Comparison of ENCODE assay signal across 1 cellular context in the genomic region with DNA sequence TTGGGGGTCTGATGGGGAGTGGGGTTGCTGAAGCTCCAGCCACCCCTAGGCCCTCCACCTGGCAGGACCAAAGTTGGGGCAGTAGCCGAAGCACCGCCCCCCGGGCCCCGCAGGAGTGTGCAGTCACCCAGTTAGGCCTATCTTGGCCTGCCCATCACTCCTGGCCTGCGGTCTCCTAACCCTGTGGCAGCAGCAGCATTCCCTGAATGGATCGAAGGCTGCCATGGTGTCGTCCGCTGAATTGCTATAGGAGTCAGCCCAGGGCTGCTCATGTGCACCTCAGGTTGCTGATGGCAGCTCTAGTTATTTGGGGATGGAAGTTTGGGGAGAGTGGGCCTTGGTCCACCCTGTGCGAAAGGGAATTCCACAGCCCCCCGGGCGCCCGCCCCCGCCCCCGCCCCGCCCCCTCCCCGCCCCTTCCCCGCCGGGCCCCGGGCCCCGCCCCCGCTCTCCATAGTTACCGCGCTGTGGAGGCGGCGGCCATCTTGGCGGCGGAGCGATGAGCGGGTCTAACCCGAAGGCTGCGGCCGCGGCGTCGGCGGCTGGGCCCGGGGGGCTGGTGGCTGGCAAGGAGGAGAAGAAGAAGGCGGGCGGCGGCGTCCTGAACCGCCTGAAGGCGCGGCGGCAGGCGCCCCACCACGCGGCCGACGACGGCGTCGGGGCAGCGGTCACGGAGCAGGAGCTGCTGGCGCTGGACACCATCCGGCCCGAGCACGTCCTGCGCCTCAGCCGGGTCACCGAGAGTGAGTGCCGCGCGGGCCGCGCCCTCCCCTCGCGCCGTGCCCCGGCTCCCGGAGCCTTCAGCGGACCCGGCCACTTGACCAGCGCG.
TF ChIP-seq lines count a peak whose summit lies in the region.

A gene (plus strand): TSS at position 483 of the 829 bp plus-strand sequence. CDS start 17 bp downstream, at position 500.

TF ChIP-seq in HepG2, 621 proteins besides CTCF, POLR2A, EP300 and RAD21 (continued from another document and continues in another):
- TF ChIP-seq, protein P1, sequence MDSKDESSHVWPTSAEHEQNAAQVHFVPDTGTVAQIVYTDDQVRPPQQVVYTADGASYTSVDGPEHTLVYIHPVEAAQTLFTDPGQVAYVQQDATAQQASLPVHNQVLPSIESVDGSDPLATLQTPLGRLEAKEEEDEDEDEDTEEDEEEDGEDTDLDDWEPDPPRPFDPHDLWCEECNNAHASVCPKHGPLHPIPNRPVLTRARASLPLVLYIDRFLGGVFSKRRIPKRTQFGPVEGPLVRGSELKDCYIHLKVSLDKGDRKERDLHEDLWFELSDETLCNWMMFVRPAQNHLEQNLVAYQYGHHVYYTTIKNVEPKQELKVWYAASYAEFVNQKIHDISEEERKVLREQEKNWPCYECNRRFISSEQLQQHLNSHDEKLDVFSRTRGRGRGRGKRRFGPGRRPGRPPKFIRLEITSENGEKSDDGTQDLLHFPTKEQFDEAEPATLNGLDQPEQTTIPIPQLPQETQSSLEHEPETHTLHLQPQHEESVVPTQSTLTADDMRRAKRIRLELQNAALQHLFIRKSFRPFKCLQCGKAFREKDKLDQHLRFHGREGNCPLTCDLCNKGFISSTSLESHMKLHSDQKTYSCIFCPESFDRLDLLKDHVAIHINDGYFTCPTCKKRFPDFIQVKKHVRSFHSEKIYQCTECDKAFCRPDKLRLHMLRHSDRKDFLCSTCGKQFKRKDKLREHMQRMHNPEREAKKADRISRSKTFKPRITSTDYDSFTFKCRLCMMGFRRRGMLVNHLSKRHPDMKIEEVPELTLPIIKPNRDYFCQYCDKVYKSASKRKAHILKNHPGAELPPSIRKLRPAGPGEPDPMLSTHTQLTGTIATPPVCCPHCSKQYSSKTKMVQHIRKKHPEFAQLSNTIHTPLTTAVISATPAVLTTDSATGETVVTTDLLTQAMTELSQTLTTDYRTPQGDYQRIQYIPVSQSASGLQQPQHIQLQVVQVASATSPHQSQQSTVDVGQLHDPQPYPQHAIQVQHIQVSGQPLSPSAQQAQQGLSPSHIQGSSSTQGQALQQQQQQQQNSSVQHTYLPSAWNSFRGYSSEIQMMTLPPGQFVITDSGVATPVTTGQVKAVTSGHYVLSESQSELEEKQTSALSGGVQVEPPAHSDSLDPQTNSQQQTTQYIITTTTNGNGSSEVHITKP (CRISPR knock-in tag; IDR thresholded peaks at IDR 0.05; ENCODE audit: low read depth), result peak; percentile 40; the same call in 1 of the 2 replicates
- peak; percentile 70 for TF ChIP-seq SAP130 (CRISPR knock-in tag; IDR thresholded peaks at IDR 0.05; ENCODE audit: low read depth)
- TF ChIP-seq THAP11 (CRISPR knock-in tag; IDR thresholded peaks at IDR 0.05), result peak; percentile 17; the same call in 1 of the 2 replicates
- peak; percentile 68 for TF ChIP-seq ZSCAN21 (CRISPR knock-in tag; IDR thresholded peaks at IDR 0.05; ENCODE audit: borderline replicate concordance)
- peak; percentile 5; the same call in 1 of the 2 replicates for TF ChIP-seq KDM5B (CRISPR knock-in tag; IDR thresholded peaks at IDR 0.05; ENCODE audit: borderline replicate concordance)
- TF ChIP-seq KLF6 (CRISPR knock-in tag; IDR thresholded peaks at IDR 0.05), result 0 out of 2 replicates have a peak, but pooled peaks have one; percentile 22
- no peak for TF ChIP-seq TGIF2 (CRISPR knock-in tag; IDR thresholded peaks at IDR 0.05)
- TF ChIP-seq, protein P2, sequence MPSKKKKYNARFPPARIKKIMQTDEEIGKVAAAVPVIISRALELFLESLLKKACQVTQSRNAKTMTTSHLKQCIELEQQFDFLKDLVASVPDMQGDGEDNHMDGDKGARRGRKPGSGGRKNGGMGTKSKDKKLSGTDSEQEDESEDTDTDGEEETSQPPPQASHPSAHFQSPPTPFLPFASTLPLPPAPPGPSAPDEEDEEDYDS (CRISPR knock-in tag; IDR thresholded peaks at IDR 0.05), result peak; percentile 39; the same call in 1 of the 2 replicates
- peak; percentile 94 for TF ChIP-seq YY1 (IDR thresholded peaks at IDR 0.05; ENCODE audit: insufficient read depth, insufficient replicate concordance, low read depth, low read length)
- peak; percentile 79 for TF ChIP-seq ZNF777 (CRISPR knock-in tag; IDR thresholded peaks at IDR 0.05)
- TF ChIP-seq, protein P3, sequence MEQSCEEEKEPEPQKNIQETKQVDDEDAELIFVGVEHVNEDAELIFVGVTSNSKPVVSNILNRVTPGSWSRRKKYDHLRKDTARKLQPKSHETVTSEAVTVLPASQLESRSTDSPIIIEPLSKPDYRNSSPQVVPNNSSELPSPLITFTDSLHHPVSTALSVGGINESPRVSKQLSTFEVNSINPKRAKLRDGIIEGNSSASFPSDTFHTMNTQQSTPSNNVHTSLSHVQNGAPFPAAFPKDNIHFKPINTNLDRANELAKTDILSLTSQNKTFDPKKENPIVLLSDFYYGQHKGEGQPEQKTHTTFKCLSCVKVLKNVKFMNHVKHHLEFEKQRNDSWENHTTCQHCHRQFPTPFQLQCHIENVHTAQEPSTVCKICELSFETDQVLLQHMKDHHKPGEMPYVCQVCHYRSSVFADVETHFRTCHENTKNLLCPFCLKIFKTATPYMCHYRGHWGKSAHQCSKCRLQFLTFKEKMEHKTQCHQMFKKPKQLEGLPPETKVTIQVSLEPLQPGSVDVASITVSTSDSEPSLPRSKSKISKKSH (CRISPR knock-in tag; IDR thresholded peaks at IDR 0.05; ENCODE audit: borderline replicate concordance), result peak; percentile 69; the same call in 1 of the 2 replicates
- TF ChIP-seq KAT7 (CRISPR knock-in tag; IDR thresholded peaks at IDR 0.05; ENCODE audit: borderline replicate concordance), result peak; percentile 66; the same call in 1 of the 2 replicates
- peak; percentile 61 for TF ChIP-seq POLR2AphosphoS5 (IDR thresholded peaks at IDR 0.05; ENCODE audit: low read depth, low read length)
- TF ChIP-seq KDM2A (CRISPR knock-in tag; IDR thresholded peaks at IDR 0.05; ENCODE audit: borderline replicate concordance, low read depth), result peak; percentile 63; the same call in 1 of the 2 replicates
- TF ChIP-seq, protein P4, sequence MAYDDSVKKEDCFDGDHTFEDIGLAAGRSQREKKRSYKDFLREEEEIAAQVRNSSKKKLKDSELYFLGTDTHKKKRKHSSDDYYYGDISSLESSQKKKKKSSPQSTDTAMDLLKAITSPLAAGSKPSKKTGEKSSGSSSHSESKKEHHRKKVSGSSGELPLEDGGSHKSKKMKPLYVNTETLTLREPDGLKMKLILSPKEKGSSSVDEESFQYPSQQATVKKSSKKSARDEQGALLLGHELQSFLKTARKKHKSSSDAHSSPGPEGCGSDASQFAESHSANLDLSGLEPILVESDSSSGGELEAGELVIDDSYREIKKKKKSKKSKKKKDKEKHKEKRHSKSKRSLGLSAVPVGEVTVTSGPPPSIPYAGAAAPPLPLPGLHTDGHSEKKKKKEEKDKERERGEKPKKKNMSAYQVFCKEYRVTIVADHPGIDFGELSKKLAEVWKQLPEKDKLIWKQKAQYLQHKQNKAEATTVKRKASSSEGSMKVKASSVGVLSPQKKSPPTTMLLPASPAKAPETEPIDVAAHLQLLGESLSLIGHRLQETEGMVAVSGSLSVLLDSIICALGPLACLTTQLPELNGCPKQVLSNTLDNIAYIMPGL (CRISPR knock-in tag; IDR thresholded peaks at IDR 0.05; ENCODE audit: borderline replicate concordance in 1 of 2, low read depth in 1 of 2), result peak in 1 of 2 experiments; percentile 63; a peak in 2 of 4 replicates
- TF ChIP-seq ZNF607 (CRISPR knock-in tag; IDR thresholded peaks at IDR 0.05; ENCODE audit: borderline replicate concordance), result peak; percentile 71; the same call in 1 of the 2 replicates
- TF ChIP-seq, protein P5, sequence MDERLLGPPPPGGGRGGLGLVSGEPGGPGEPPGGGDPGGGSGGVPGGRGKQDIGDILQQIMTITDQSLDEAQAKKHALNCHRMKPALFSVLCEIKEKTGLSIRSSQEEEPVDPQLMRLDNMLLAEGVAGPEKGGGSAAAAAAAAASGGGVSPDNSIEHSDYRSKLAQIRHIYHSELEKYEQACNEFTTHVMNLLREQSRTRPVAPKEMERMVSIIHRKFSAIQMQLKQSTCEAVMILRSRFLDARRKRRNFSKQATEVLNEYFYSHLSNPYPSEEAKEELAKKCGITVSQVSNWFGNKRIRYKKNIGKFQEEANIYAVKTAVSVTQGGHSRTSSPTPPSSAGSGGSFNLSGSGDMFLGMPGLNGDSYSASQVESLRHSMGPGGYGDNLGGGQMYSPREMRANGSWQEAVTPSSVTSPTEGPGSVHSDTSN (CRISPR knock-in tag; IDR thresholded peaks at IDR 0.05), result 0 out of 2 replicates have a peak, but pooled peaks have one; percentile 24
- peak; percentile 81 for TF ChIP-seq ZFX (CRISPR knock-in tag; IDR thresholded peaks at IDR 0.05; ENCODE audit: low read depth)
- TF ChIP-seq, protein P6, sequence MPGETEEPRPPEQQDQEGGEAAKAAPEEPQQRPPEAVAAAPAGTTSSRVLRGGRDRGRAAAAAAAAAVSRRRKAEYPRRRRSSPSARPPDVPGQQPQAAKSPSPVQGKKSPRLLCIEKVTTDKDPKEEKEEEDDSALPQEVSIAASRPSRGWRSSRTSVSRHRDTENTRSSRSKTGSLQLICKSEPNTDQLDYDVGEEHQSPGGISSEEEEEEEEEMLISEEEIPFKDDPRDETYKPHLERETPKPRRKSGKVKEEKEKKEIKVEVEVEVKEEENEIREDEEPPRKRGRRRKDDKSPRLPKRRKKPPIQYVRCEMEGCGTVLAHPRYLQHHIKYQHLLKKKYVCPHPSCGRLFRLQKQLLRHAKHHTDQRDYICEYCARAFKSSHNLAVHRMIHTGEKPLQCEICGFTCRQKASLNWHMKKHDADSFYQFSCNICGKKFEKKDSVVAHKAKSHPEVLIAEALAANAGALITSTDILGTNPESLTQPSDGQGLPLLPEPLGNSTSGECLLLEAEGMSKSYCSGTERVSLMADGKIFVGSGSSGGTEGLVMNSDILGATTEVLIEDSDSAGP (CRISPR knock-in tag; IDR thresholded peaks at IDR 0.05; ENCODE audit: borderline replicate concordance), result 0 out of 2 replicates have a peak, but pooled peaks have one; percentile 28
- no peak for TF ChIP-seq SRSF9 (IDR thresholded peaks at IDR 0.05; ENCODE audit: borderline replicate concordance, insufficient read depth, low read depth, low read length, poor library complexity, severe bottlenecking)
- TF ChIP-seq ZNF776 (CRISPR knock-in tag; IDR thresholded peaks at IDR 0.05), result peak; percentile 65
- TF ChIP-seq, protein P7, sequence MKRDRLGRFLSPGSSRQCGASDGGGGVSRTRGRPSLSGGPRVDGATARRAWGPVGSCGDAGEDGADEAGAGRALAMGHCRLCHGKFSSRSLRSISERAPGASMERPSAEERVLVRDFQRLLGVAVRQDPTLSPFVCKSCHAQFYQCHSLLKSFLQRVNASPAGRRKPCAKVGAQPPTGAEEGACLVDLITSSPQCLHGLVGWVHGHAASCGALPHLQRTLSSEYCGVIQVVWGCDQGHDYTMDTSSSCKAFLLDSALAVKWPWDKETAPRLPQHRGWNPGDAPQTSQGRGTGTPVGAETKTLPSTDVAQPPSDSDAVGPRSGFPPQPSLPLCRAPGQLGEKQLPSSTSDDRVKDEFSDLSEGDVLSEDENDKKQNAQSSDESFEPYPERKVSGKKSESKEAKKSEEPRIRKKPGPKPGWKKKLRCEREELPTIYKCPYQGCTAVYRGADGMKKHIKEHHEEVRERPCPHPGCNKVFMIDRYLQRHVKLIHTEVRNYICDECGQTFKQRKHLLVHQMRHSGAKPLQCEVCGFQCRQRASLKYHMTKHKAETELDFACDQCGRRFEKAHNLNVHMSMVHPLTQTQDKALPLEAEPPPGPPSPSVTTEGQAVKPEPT (CRISPR knock-in tag; IDR thresholded peaks at IDR 0.05; ENCODE audit: low read depth), result no peak
- TF ChIP-seq ZNF30 (CRISPR knock-in tag; IDR thresholded peaks at IDR 0.05), result no peak
- TF ChIP-seq, protein P8, sequence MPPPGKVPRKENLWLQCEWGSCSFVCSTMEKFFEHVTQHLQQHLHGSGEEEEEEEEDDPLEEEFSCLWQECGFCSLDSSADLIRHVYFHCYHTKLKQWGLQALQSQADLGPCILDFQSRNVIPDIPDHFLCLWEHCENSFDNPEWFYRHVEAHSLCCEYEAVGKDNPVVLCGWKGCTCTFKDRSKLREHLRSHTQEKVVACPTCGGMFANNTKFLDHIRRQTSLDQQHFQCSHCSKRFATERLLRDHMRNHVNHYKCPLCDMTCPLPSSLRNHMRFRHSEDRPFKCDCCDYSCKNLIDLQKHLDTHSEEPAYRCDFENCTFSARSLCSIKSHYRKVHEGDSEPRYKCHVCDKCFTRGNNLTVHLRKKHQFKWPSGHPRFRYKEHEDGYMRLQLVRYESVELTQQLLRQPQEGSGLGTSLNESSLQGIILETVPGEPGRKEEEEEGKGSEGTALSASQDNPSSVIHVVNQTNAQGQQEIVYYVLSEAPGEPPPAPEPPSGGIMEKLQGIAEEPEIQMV (CRISPR knock-in tag; IDR thresholded peaks at IDR 0.05; ENCODE audit: low read depth), result 0 out of 2 replicates have a peak, but pooled peaks have one; percentile 26
- peak; percentile 73; the same call in 1 of the 2 replicates for TF ChIP-seq SIN3A (IDR thresholded peaks at IDR 0.05; ENCODE audit: borderline replicate concordance, low read depth, low read length)
- TF ChIP-seq ZSCAN9 (CRISPR knock-in tag; IDR thresholded peaks at IDR 0.05; ENCODE audit: borderline replicate concordance), result peak; percentile 49; the same call in 1 of the 2 replicates
- no peak for TF ChIP-seq KLF15 (CRISPR knock-in tag; IDR thresholded peaks at IDR 0.05; ENCODE audit: borderline replicate concordance)
- TF ChIP-seq ZFP36L1 (CRISPR knock-in tag; IDR thresholded peaks at IDR 0.05), result 0 out of 2 replicates have a peak, but pooled peaks have one; percentile 25
- TF ChIP-seq ZC3H13 (CRISPR knock-in tag; IDR thresholded peaks at IDR 0.05), result 0 out of 2 replicates have a peak, but pooled peaks have one; percentile 25
- TF ChIP-seq, protein P9, sequence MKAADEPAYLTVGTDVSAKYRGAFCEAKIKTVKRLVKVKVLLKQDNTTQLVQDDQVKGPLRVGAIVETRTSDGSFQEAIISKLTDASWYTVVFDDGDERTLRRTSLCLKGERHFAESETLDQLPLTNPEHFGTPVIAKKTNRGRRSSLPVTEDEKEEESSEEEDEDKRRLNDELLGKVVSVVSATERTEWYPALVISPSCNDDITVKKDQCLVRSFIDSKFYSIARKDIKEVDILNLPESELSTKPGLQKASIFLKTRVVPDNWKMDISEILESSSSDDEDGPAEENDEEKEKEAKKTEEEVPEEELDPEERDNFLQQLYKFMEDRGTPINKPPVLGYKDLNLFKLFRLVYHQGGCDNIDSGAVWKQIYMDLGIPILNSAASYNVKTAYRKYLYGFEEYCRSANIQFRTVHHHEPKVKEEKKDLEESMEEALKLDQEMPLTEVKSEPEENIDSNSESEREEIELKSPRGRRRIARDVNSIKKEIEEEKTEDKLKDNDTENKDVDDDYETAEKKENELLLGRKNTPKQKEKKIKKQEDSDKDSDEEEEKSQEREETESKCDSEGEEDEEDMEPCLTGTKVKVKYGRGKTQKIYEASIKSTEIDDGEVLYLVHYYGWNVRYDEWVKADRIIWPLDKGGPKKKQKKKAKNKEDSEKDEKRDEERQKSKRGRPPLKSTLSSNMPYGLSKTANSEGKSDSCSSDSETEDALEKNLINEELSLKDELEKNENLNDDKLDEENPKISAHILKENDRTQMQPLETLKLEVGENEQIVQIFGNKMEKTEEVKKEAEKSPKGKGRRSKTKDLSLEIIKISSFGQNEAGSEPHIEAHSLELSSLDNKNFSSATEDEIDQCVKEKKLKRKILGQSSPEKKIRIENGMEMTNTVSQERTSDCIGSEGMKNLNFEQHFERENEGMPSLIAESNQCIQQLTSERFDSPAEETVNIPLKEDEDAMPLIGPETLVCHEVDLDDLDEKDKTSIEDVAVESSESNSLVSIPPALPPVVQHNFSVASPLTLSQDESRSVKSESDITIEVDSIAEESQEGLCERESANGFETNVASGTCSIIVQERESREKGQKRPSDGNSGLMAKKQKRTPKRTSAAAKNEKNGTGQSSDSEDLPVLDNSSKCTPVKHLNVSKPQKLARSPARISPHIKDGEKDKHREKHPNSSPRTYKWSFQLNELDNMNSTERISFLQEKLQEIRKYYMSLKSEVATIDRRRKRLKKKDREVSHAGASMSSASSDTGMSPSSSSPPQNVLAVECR (CRISPR knock-in tag; IDR thresholded peaks at IDR 0.05; ENCODE audit: borderline replicate concordance), result peak; percentile 78; the same call in 1 of the 2 replicates
